8 cellular contexts compared by ENCODE assay signal in genomic region chr11:65540290-65541092, GRCh38. TPM values are rescaled to one million over a fixed set of nuclear protein-coding genes. Genes with fewer than 3 reads are reported as not detected.
DNase-seq lines count a peak whose midpoint lies in the region; ATAC-seq and TF ChIP-seq lines count a peak whose summit lies in the region.

No MANE protein-coding gene starts in this region.

- intact Hi-C loops in activated CD4-positive, alpha-beta T cell treated with anti-CD3 and anti-CD28 coated beads for 36 hours (cut with DNase I, micrococcal nuclease) = loop anchor here (1.0 kb wide), 10 partner anchors 15 to 186 kb away; partner anchors contain the start of genes PCNX3 (in 2 of the 2), ZNRD2 (in 2 of the 2), FRMD8 (in 1 of the 2) and SCYL1 (in 1 of the 2)

- H3K27me3 Mint-ChIP-seq in activated CD4-positive, alpha-beta T cell treated with anti-CD3 and anti-CD28 coated beads for 36 hours = no peaks in the 10 kb centered on the region
- H3K27me3 Mint-ChIP-seq in chondrocyte (ENCODE audit: low read depth) = no peaks in the 10 kb centered on the region

- DNase-seq in A172 (ENCODE audit: low spot score) (peak; percentile 49), NCI-H2196 (lab: John Stamatoyannopoulos, UW; ENCODE audit: unreplicated experiment) (peak; percentile 87), chondrocyte (ENCODE audit: low spot score) (no peak), left kidney (ENCODE audit: low read depth, low spot score) (peak; percentile 94)
- peak; percentile 93 for DNase-seq in activated CD4-positive, alpha-beta T cell treated with anti-CD3 and anti-CD28 coated beads for 36 hours
- peak; percentile 91 for DNase-seq in stimulated activated CD4-positive, alpha-beta T cell treated with anti-CD3 and anti-CD28 coated beads, Interleukin-2, amount 100 ng/mL, for 24 hours

- H3K9me3 Mint-ChIP-seq in activated CD4-positive, alpha-beta T cell treated with anti-CD3 and anti-CD28 coated beads for 36 hours (ENCODE audit: low read depth) = no peaks in the 10 kb centered on the region
- no peaks in the 10 kb centered on the region for H3K9me3 Mint-ChIP-seq in chondrocyte (ENCODE audit: low read depth)

- H3K27ac Mint-ChIP-seq in activated CD4-positive, alpha-beta T cell treated with anti-CD3 and anti-CD28 coated beads for 36 hours = peak overlapping the region; percentile 81
- H3K27ac Mint-ChIP-seq in chondrocyte (ENCODE audit: unreplicated experiment) = peak overlapping the region; percentile 75

- CTCF ChIA-PET in activated CD4-positive, alpha-beta T cell treated with anti-CD3 and anti-CD28 coated beads for 36 hours (lab: Charles Lee) = interaction anchor here (0.5 to 4.9 kb wide), 26 partner anchors 10 to 279 kb away, joined by 3 to 49 read pairs (median 4); partner anchors contain the start of genes EHBP1L1, FAM89B, KCNK7 and PCNX3

- POLR2A ChIA-PET in activated CD4-positive, alpha-beta T cell treated with anti-CD3 and anti-CD28 coated beads for 36 hours (lab: Charles Lee) = interaction anchor here (0.5 to 1.4 kb wide), 4 partner anchors 26 to 73 kb away, joined by 3 to 6 read pairs (median 4); partner anchors contain the start of gene FAM89B

- peak; percentile 46 for TF ChIP-seq POLR2A in GM18505 (IDR thresholded peaks at IDR 0.05; ENCODE audit: borderline replicate concordance, extremely low read depth, insufficient read depth, insufficient read length)

- peak; percentile 69 for ATAC-seq in GM18505 (IDR thresholded peaks at IDR 0.05; ENCODE audit: unreplicated experiment)
- ATAC-seq in HG02970 (IDR thresholded peaks at IDR 0.05; ENCODE audit: low FRiP score, unreplicated experiment) = peak; percentile 46
- peak; percentile 89 for ATAC-seq in activated CD4-positive, alpha-beta T cell treated with anti-CD3 and anti-CD28 coated beads for 36 hours

- H3K4me3 Mint-ChIP-seq in activated CD4-positive, alpha-beta T cell treated with anti-CD3 and anti-CD28 coated beads for 36 hours = peak overlapping the region; percentile 72
- peak overlapping the region; percentile 66 for H3K4me3 Mint-ChIP-seq in chondrocyte (ENCODE audit: unreplicated experiment)

- TF ChIP-seq CTCF in chondrocyte (IDR thresholded peaks at IDR 0.05) = peak; percentile 90

- H3K4me1 Mint-ChIP-seq in activated CD4-positive, alpha-beta T cell treated with anti-CD3 and anti-CD28 coated beads for 36 hours = peaks cover 15% of the 10 kb centered on the region
- peaks cover 24% of the 10 kb centered on the region for H3K4me1 Mint-ChIP-seq in chondrocyte (ENCODE audit: low read depth)

- peaks cover 15% of the 10 kb centered on the region for H3K36me3 Mint-ChIP-seq in activated CD4-positive, alpha-beta T cell treated with anti-CD3 and anti-CD28 coated beads for 36 hours (ENCODE audit: low read depth)
- H3K36me3 Mint-ChIP-seq in chondrocyte (ENCODE audit: low read depth) = peaks cover 13% of the 10 kb centered on the region

RNA-seq across cellular contexts. Expression of gene SCYL1, which starts 15.6 kb away (rescaled TPM):
- total RNA-seq in A172 (2014; rRNA removed; shearing (Covaris generic)) = 65.6 and 70.6 TPM in 2 replicates
- 10 to 100 TPM; 66.5 to 78.8 TPM for total RNA-seq in activated CD4-positive, alpha-beta T cell treated with anti-CD3 and anti-CD28 coated beads for 36 hours
- 108 to 123 TPM (median 120 TPM) in 3 replicates for total RNA-seq in chondrocyte

RNA-seq across cellular contexts. Expression of gene LTBP3, which starts 17.7 kb away (rescaled TPM):
- total RNA-seq in A172 (2014; rRNA removed; shearing (Covaris generic)) = 13.2 and 25.6 TPM in 2 replicates
- 10 to 100 TPM; 57.8 to 72.7 TPM for total RNA-seq in activated CD4-positive, alpha-beta T cell treated with anti-CD3 and anti-CD28 coated beads for 36 hours
- 264 to 272 TPM (median 271 TPM) in 3 replicates for total RNA-seq in chondrocyte

RNA-seq across cellular contexts. Expression of gene ZNRD2, which starts 29.8 kb away (rescaled TPM):
- 46.9 and 57.0 TPM in 2 replicates for total RNA-seq in A172 (2014; rRNA removed; shearing (Covaris generic))
- 10 to 100 TPM; 50.7 to 56.4 TPM for total RNA-seq in activated CD4-positive, alpha-beta T cell treated with anti-CD3 and anti-CD28 coated beads for 36 hours
- 26.4 to 32.1 TPM (median 28.1 TPM) in 3 replicates for total RNA-seq in chondrocyte

RNA-seq across cellular contexts. Expression of gene FAM89B, which starts 31.8 kb away (rescaled TPM):
- 39.2 and 62.8 TPM in 2 replicates for total RNA-seq in A172 (2014; rRNA removed; shearing (Covaris generic))
- 10 to 100 TPM; 12.8 to 22.7 TPM for total RNA-seq in activated CD4-positive, alpha-beta T cell treated with anti-CD3 and anti-CD28 coated beads for 36 hours
- 84.8 to 91.9 TPM (median 86.8 TPM) in 3 replicates for total RNA-seq in chondrocyte

RNA-seq across cellular contexts. Expression of gene EHBP1L1, which starts 35.4 kb away (rescaled TPM):
- 50.1 and 83.3 TPM in 2 replicates for total RNA-seq in A172 (2014; rRNA removed; shearing (Covaris generic))
- 10 to 100 TPM; 88.3 to 98.8 TPM for total RNA-seq in activated CD4-positive, alpha-beta T cell treated with anti-CD3 and anti-CD28 coated beads for 36 hours
- 28.1 to 82.0 TPM (median 81.3 TPM) in 3 replicates for total RNA-seq in chondrocyte
